In the genomic region with DNA sequence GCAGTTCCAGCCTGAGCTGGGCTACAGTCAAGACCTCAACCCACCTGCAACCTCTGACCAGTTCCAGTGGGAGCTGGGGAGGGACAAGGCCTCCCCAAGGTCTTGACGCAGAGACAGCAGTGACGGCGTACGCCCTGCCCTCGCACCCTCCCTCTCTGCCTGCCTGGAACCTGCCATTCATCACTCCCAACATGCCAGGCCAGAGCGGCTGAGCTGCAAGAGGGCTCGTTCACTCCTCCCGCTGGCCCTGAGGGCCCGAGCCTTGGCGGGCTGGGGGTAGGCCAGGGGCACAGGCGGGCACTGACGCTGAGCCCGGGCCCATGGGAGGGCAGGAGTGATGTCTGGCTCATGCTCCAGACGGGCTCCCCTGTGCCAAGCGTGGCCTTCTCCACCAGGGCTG, we compare ENCODE assay signal across 2 cellular contexts.
TF ChIP-seq lines count a peak whose summit lies in the region.

No MANE protein-coding gene starts in this region.

TF ChIP-seq in Ishikawa, 13 proteins besides CTCF, POLR2A, EP300 and RAD21:
- TF ChIP-seq FOXM1 (IDR thresholded peaks at IDR 0.05; ENCODE audit: borderline replicate concordance, low read depth) = no peak
- TF ChIP-seq, protein P1, sequence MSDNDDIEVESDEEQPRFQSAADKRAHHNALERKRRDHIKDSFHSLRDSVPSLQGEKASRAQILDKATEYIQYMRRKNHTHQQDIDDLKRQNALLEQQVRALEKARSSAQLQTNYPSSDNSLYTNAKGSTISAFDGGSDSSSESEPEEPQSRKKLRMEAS (IDR thresholded peaks at IDR 0.05) = peak; percentile 33; the same call in 1 of the 2 replicates

TF ChIP-seq in K562, 482 proteins besides CTCF, POLR2A, EP300 and RAD21:
- no peak for TF ChIP-seq MAFK (IDR thresholded peaks at IDR 0.05; ENCODE audit: low read length)
- no peak for TF ChIP-seq SMARCE1 (IDR thresholded peaks at IDR 0.05)
- TF ChIP-seq, protein P2, sequence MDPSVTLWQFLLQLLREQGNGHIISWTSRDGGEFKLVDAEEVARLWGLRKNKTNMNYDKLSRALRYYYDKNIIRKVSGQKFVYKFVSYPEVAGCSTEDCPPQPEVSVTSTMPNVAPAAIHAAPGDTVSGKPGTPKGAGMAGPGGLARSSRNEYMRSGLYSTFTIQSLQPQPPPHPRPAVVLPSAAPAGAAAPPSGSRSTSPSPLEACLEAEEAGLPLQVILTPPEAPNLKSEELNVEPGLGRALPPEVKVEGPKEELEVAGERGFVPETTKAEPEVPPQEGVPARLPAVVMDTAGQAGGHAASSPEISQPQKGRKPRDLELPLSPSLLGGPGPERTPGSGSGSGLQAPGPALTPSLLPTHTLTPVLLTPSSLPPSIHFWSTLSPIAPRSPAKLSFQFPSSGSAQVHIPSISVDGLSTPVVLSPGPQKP (CRISPR knock-in tag; IDR thresholded peaks at IDR 0.05) = no peak
- TF ChIP-seq SLC30A9 (CRISPR knock-in tag; IDR thresholded peaks at IDR 0.05) = no peak
- TF ChIP-seq PRMT5 (CRISPR knock-in tag; IDR thresholded peaks at IDR 0.05) = peak; percentile 29; the same call in 1 of the 2 replicates
- TF ChIP-seq SMAD2 (IDR thresholded peaks at IDR 0.05; ENCODE audit: low read depth, low read length) = no peak
- TF ChIP-seq ZNF589 (CRISPR knock-in tag; IDR thresholded peaks at IDR 0.05; ENCODE audit: low read depth) = no peak
- no peak for TF ChIP-seq ZNF583 (CRISPR knock-in tag; IDR thresholded peaks at IDR 0.05)
- TF ChIP-seq ERF (CRISPR knock-in tag; IDR thresholded peaks at IDR 0.05) = no peak
